Comparison of ENCODE assay signal across 1 cellular context in the genomic region with DNA sequence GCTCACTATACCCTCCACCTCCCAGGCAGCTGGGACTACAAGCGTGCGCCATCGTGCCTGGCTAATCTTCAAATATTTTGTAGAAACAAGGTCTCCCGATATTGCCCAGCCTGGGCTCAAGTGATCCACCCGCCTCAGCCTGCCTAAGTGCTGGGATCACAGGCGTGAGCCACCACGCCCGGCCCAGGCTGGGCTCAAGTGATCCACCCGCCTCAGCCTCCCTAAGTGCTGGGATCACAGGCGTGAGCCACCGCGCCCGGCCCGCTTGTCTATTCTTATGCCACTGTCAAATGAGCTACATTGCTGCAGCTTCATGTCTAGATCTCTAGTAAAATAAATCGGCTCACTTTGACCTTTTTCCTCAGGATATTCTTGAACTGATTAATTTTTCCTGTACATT.
TF ChIP-seq lines count a peak whose summit lies in the region.

No MANE protein-coding gene starts in this region.

TF ChIP-seq in HepG2, 621 proteins besides CTCF, POLR2A, EP300 and RAD21 (continued from another document):
- TF ChIP-seq NR2F2 (IDR thresholded peaks at IDR 0.05; ENCODE audit: borderline replicate concordance, low read depth) (no peak), ATAD3A (CRISPR knock-in tag; IDR thresholded peaks at IDR 0.05) (no peak), ZSCAN21 (CRISPR knock-in tag; IDR thresholded peaks at IDR 0.05; ENCODE audit: borderline replicate concordance) (no peak), RFX1 (IDR thresholded peaks at IDR 0.05) (no peak)
- TF ChIP-seq, protein P1, sequence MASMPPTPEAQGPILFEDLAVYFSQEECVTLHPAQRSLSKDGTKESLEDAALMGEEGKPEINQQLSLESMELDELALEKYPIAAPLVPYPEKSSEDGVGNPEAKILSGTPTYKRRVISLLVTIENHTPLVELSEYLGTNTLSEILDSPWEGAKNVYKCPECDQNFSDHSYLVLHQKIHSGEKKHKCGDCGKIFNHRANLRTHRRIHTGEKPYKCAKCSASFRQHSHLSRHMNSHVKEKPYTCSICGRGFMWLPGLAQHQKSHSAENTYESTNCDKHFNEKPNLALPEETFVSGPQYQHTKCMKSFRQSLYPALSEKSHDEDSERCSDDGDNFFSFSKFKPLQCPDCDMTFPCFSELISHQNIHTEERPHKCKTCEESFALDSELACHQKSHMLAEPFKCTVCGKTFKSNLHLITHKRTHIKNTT (CRISPR knock-in tag; IDR thresholded peaks at IDR 0.05), result no peak
